ENCODE assay signal across 9 cellular contexts in the genomic region with DNA sequence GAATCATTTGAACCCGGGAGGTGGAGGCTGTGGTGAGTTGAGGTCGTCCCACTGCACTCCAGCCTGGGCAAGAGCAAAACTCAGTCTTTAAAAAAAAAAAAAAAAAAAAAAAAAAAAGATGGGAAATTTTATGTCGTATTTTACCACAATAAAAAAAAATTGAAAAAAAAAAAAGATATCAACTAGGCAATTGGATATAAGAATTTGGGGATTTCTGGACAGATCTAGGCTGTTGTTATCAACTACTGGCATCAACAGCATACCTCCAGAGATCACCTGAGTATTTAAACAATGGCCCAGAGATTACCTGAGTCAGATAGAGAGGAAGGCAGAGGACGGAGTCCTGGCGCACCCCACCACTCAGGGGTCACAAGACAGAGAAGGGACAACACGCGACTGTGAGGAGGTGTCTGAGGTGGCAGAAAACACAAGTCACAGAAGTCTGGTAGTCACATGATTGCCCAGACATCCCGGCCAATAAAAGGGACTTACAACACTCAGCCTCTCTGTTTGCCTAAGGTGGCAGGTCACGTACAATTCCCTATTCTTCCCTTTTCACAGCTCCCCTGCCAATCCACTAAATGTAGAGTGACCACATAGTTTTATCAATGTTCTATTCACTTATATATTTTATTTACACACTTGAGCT. TPM values are rescaled to one million over a fixed set of nuclear protein-coding genes. Genes with fewer than 3 reads are reported as not detected.
A peak's percentile ranks its signal among the peaks of the same experiment; 100 is the strongest.
DNase-seq lines count a peak whose midpoint lies in the region; ATAC-seq and FAIRE-seq lines count a peak whose summit lies in the region.
"Had no signal": no experiment of that assay in that cellular context is flagged by ENCODE, and none has a peak within 500 bp of the region (broad histone marks: within the 10 kb centered on the region; RNA-seq: fewer than 3 reads in every experiment).

No MANE protein-coding gene starts in this region.

- H3K27me3 Mint-ChIP-seq in activated CD4-positive, alpha-beta T cell treated with anti-CD3 and anti-CD28 coated beads for 36 hours: no peaks in the 10 kb centered on the region
- H3K27me3 Mint-ChIP-seq in T-helper 17 cell: no peaks in the 10 kb centered on the region
- no peaks in the 10 kb centered on the region for H3K27me3 Mint-ChIP-seq in stimulated activated memory B cell treated with anti-CD40 and anti-IgM and Interleukin-4, amounts not matched to agents 10 μg/mL and 1 μg/mL and 100 μg/mL, for 72 hours

- no peak for FAIRE-seq in frontal cortex (lab: Jason Lieb, UNC)
- FAIRE-seq: D721Med had no signal

- no peaks in the 10 kb centered on the region for H3K27me3 ChIP-seq in iPS-18a (ENCODE audit: control insufficient read depth, insufficient read depth, low read length)

- H3K4me3 Mint-ChIP-seq in activated CD4-positive, alpha-beta T cell treated with anti-CD3 and anti-CD28 coated beads for 36 hours: peak overlapping the region; percentile 85
- peak overlapping the region; percentile 96 for H3K4me3 Mint-ChIP-seq in T-helper 17 cell
- peak overlapping the region; percentile 99 for H3K4me3 Mint-ChIP-seq in stimulated activated memory B cell treated with anti-CD40 and anti-IgM and Interleukin-4, amounts not matched to agents 10 μg/mL and 1 μg/mL and 100 μg/mL, for 72 hours

- no peak overlapping the region for H3K27ac Mint-ChIP-seq in activated CD4-positive, alpha-beta T cell treated with anti-CD3 and anti-CD28 coated beads for 36 hours
- H3K27ac Mint-ChIP-seq in T-helper 17 cell: peak overlapping the region; percentile 93
- peak overlapping the region; percentile 95 for H3K27ac Mint-ChIP-seq in stimulated activated memory B cell treated with anti-CD40 and anti-IgM and Interleukin-4, amounts not matched to agents 10 μg/mL and 1 μg/mL and 100 μg/mL, for 72 hours

- CTCF ChIA-PET in activated CD4-positive, alpha-beta T cell treated with anti-CD3 and anti-CD28 coated beads for 36 hours (lab: Charles Lee): interaction anchor here (0.5 to 0.7 kb wide), 2 partner anchors 270 to 475 kb away, joined by 3 read pairs; no protein-coding TSS in a partner anchor

- H3K36me3 Mint-ChIP-seq in activated CD4-positive, alpha-beta T cell treated with anti-CD3 and anti-CD28 coated beads for 36 hours (ENCODE audit: low read depth): peaks cover 12% of the 10 kb centered on the region
- H3K36me3 Mint-ChIP-seq in T-helper 17 cell (ENCODE audit: low read depth): peaks cover 10% of the 10 kb centered on the region
- H3K36me3 Mint-ChIP-seq in stimulated activated memory B cell treated with anti-CD40 and anti-IgM and Interleukin-4, amounts not matched to agents 10 μg/mL and 1 μg/mL and 100 μg/mL, for 72 hours: peaks cover 21% of the 10 kb centered on the region

- intact Hi-C loops in activated CD4-positive, alpha-beta T cell treated with anti-CD3 and anti-CD28 coated beads for 36 hours (cut with DNase I, micrococcal nuclease): loop anchor here (2.0 to 10.0 kb wide), 4 partner anchors 186 to 1637 kb away; partner anchors contain the start of genes RFC5 (in 1 of the 2) and TAOK3 (in 1 of the 2)

- peak; percentile 16 for DNase-seq in activated CD4-positive, alpha-beta T cell treated with anti-CD3 and anti-CD28 coated beads for 36 hours
- DNase-seq in activated CD4-positive, alpha-beta T cell treated with anti-CD3 and anti-CD28 coated beads for 4 hours: no peak
- DNase-seq in T-helper 17 cell: no peak
- no peak for DNase-seq in hepatic stellate cell (ENCODE audit: low spot score)
- DNase-seq in activated gamma-delta T cell (lab: John Stamatoyannopoulos, UW): no peak
- DNase-seq in frontal cortex (ENCODE audit: low spot score in 2 of 2): no peak

- no peaks in the 10 kb centered on the region for H3K9me3 ChIP-seq in T-helper 17 cell (ENCODE audit: control insufficient read depth, low read length, poor library complexity, severe bottlenecking)
- H3K9me3 ChIP-seq in iPS-18a (ENCODE audit: control insufficient read depth, low read depth, low read length): no peaks in the 10 kb centered on the region

- H3K9ac ChIP-seq in iPS-18a (ENCODE audit: low read length): no peak overlapping the region

- H3K4me1 Mint-ChIP-seq in activated CD4-positive, alpha-beta T cell treated with anti-CD3 and anti-CD28 coated beads for 36 hours: peaks cover 23% of the 10 kb centered on the region
- peaks cover 32% of the 10 kb centered on the region for H3K4me1 Mint-ChIP-seq in T-helper 17 cell
- H3K4me1 Mint-ChIP-seq in stimulated activated memory B cell treated with anti-CD40 and anti-IgM and Interleukin-4, amounts not matched to agents 10 μg/mL and 1 μg/mL and 100 μg/mL, for 72 hours: peaks cover 50% of the 10 kb centered on the region

- peak overlapping the region; percentile 91 for H3K4me3 ChIP-seq in iPS-18a (ENCODE audit: low read length)

- H3K27ac ChIP-seq in iPS-18a (ENCODE audit: low read length): no peak overlapping the region

- H3K36me3 ChIP-seq in iPS-18a (ENCODE audit: control insufficient read depth, low read depth, low read length): peaks cover 22% of the 10 kb centered on the region

- POLR2A ChIA-PET in activated CD4-positive, alpha-beta T cell treated with anti-CD3 and anti-CD28 coated beads for 36 hours (lab: Charles Lee): interaction anchor here (0.5 to 0.6 kb wide), 2 partner anchors 12 to 16 kb away, joined by 3 to 7 read pairs; no protein-coding TSS in a partner anchor

- no peaks in the 10 kb centered on the region for H3K9me3 Mint-ChIP-seq in activated CD4-positive, alpha-beta T cell treated with anti-CD3 and anti-CD28 coated beads for 36 hours (ENCODE audit: low read depth)
- H3K9me3 Mint-ChIP-seq in stimulated activated memory B cell treated with anti-CD40 and anti-IgM and Interleukin-4, amounts not matched to agents 10 μg/mL and 1 μg/mL and 100 μg/mL, for 72 hours: no peaks in the 10 kb centered on the region

- peaks cover 8% of the 10 kb centered on the region for H3K4me1 ChIP-seq in iPS-18a (ENCODE audit: control insufficient read depth, low read depth, low read length)

- ATAC-seq in activated CD4-positive, alpha-beta T cell treated with anti-CD3 and anti-CD28 coated beads for 36 hours: no peak
- no peak for ATAC-seq in T-helper 17 cell
- ATAC-seq in stimulated activated memory B cell treated with anti-CD40 and anti-IgM and Interleukin-4, amounts not matched to agents 10 μg/mL and 1 μg/mL and 100 μg/mL, for 72 hours: no peak

RNA-seq across cellular contexts. Expression of gene SPRING1, which starts 1.8 kb away (rescaled TPM):
- total RNA-seq in activated CD4-positive, alpha-beta T cell treated with anti-CD3 and anti-CD28 coated beads for 36 hours: 10 to 100 TPM; 15.3 to 17.4 TPM
- total RNA-seq in T-helper 17 cell (10 to 100 TPM; 17.2 to 18.5 TPM), frontal cortex (23.2 TPM)

RNA-seq across cellular contexts. Expression of gene RNFT2, which starts 2.0 kb away (rescaled TPM):
- total RNA-seq in activated CD4-positive, alpha-beta T cell treated with anti-CD3 and anti-CD28 coated beads for 36 hours: 10 to 100 TPM; 14.7 to 15.0 TPM
- total RNA-seq in T-helper 17 cell (1 to 10 TPM; 4.9 to 5.7 TPM), frontal cortex (45.2 TPM)
